ENCODE assay signal across 16 cellular contexts in the genomic region with DNA sequence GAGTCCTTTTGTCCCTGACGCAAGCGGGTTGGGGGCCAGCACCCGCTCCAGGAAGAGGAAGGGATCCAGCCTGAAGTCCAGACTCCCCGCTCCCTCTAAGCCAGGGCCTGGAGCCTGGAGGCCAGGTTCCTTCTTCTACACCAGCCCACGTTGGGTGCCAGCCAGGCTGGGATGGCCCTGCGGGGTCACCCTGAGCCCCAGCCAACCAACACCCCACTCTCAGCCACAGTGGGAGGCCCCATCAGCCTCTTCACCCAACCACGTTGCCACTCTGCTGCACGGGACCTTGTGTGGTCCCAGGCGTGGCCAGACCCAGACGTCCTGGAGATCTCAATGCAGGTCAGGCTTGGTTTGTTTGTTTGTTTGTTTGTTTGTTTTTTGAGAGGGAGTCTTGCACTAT. TPM values are rescaled to one million over a fixed set of nuclear protein-coding genes. Genes with fewer than 3 reads are reported as not detected.
DNase-seq lines count a peak whose midpoint lies in the region; ATAC-seq and TF ChIP-seq lines count a peak whose summit lies in the region.
"Had no signal": no experiment of that assay in that cellular context is flagged by ENCODE, and none has a peak within 500 bp of the region (broad histone marks: within the 10 kb centered on the region; RNA-seq: fewer than 3 reads in every experiment).

No MANE protein-coding gene starts in this region.

- H3K27ac Mint-ChIP-seq in CD14-positive monocyte, result peak overlapping the region; percentile 86 to 94 (median 92)
- peak overlapping the region in 2 of 9 donors; percentile 38 to 61 for H3K27ac Mint-ChIP-seq in naive thymus-derived CD4-positive, alpha-beta T cell

- no peaks in the 10 kb centered on the region for H3K9me3 Mint-ChIP-seq in CD14-positive monocyte
- no peaks in the 10 kb centered on the region for H3K9me3 Mint-ChIP-seq in naive thymus-derived CD4-positive, alpha-beta T cell

- peak overlapping the region; percentile 90 for H3K4me2 ChIP-seq in Loucy (ENCODE audit: low read depth, low read length, poor library complexity, severe bottlenecking)

- peaks cover 12% of the 10 kb centered on the region; the same call in 1 of the 2 replicates for H3F3A ChIP-seq in Loucy (ENCODE audit: low read depth)

- H3K79me2 ChIP-seq in Loucy (ENCODE audit: insufficient read depth, low read length), result no peaks in the 10 kb centered on the region

- peak overlapping the region; percentile 87 to 93 for H3K4me3 Mint-ChIP-seq in CD14-positive monocyte
- peak overlapping the region in 3 of 10 donors; percentile 6 to 30 (median 21) for H3K4me3 Mint-ChIP-seq in naive thymus-derived CD4-positive, alpha-beta T cell

- no peak overlapping the region for H2AFZ ChIP-seq in Loucy (ENCODE audit: low read length)

- H3K27me3 ChIP-seq in Loucy (ENCODE audit: insufficient read depth, low read length, poor library complexity, severe bottlenecking), result no peaks in the 10 kb centered on the region
- no peaks in the 10 kb centered on the region for H3K27me3 ChIP-seq in naive thymus-derived CD4-positive, alpha-beta T cell (ENCODE audit: control insufficient read depth in 2 of 2, insufficient read depth in 2 of 2, low read length in 2 of 2)

- no peaks in the 10 kb centered on the region for H4K20me1 ChIP-seq in Loucy (ENCODE audit: insufficient read depth, low read length, poor library complexity, severe bottlenecking)

- H3K4me3 ChIP-seq in Loucy (ENCODE audit: low read length, poor library complexity, severe bottlenecking) (peak overlapping the region; percentile 81), coronary artery (peak overlapping the region; percentile 45)
- no peak overlapping the region for H3K4me3 ChIP-seq in naive thymus-derived CD4-positive, alpha-beta T cell (ENCODE audit: low read length)
- H3K4me3 ChIP-seq: mucosa of descending colon had no signal

- DNase-seq in CD14-positive monocyte (ENCODE audit: low spot score) (peak; percentile 87), coronary artery (ENCODE audit: low spot score) (no peak), posterior cingulate gyrus (no peak), ecto neural progenitor cell (ENCODE audit: low spot score) (no peak), GM19240 (ENCODE audit: insufficient read length, low spot score) (no peak)
- no peak for DNase-seq in naive thymus-derived CD4-positive, alpha-beta T cell
- DNase-seq: activated gamma-delta T cell treated with Interleukin-2 at 50 U/mL for 16 hours; Calu3; cortex of kidney; head of caudate nucleus; NCI-H187 treated with DMSO at 0.1 percent for 48 hours; stimulated activated CD8-positive, alpha-beta memory T cell treated with anti-CD3 and anti-CD28 coated beads, Interleukin-4, amount 100 ng/mL, for 48 hours had no signal

- H3K9me2 ChIP-seq in Loucy (replicated peaks; ENCODE audit: low read depth, low read length), result no peaks in the 10 kb centered on the region

- no peaks in the 10 kb centered on the region for H3K27me3 Mint-ChIP-seq in CD14-positive monocyte (ENCODE audit: low read depth in 3 of 3)
- H3K27me3 Mint-ChIP-seq in naive thymus-derived CD4-positive, alpha-beta T cell, result peaks cover 0 to 8% (median 0%) of the 10 kb centered on the region in 5 donors

- H3K36me3 ChIP-seq in Loucy (ENCODE audit: insufficient read depth, low read length), result no peaks in the 10 kb centered on the region
- no peaks in the 10 kb centered on the region for H3K36me3 ChIP-seq in naive thymus-derived CD4-positive, alpha-beta T cell (ENCODE audit: control insufficient read depth in 2 of 3, insufficient read depth in 3 of 3, low read length in 3 of 3)

- peaks cover 48% of the 10 kb centered on the region for H3K4me1 ChIP-seq in Loucy (ENCODE audit: insufficient read depth, low read length, poor library complexity, severe bottlenecking)
- peaks cover 54 to 56% of the 10 kb centered on the region in 2 donors for H3K4me1 ChIP-seq in naive thymus-derived CD4-positive, alpha-beta T cell (ENCODE audit: control insufficient read depth in 2 of 2, insufficient read depth in 2 of 2, low read length in 2 of 2)

- peak overlapping the region in 1 of 2 donors; percentile 74 for H3K27ac ChIP-seq in coronary artery
- H3K27ac ChIP-seq in naive thymus-derived CD4-positive, alpha-beta T cell (ENCODE audit: low read depth, low read length), result no peak overlapping the region

- ATAC-seq in naive thymus-derived CD4-positive, alpha-beta T cell, result peak; percentile 62
- no peak for ATAC-seq in HG03025 (IDR thresholded peaks at IDR 0.05; ENCODE audit: low FRiP score, unreplicated experiment)
- ATAC-seq: mucosa of descending colon had no signal

- CTCF ChIA-PET in naive thymus-derived CD4-positive, alpha-beta T cell (lab: Charles Lee), result interaction anchor here (1.6 kb wide), 1 partner anchor 40 kb away, joined by 4 read pairs; a partner anchor contains a TSS

- no peak for TF ChIP-seq CTCF in CD14-positive monocyte (IDR thresholded peaks at IDR 0.05)
- no peak for TF ChIP-seq CTCF in Loucy (conservative IDR thresholded peaks at IDR 0.05; ENCODE audit: low read length)
- TF ChIP-seq CTCF in coronary artery (IDR thresholded peaks at IDR 0.05), result no peak

- peak overlapping the region; percentile 92 for H3K9ac ChIP-seq in Loucy (ENCODE audit: low read depth, low read length, poor library complexity, severe bottlenecking)

- intact Hi-C loops in CD14-positive monocyte (cut with micrococcal nuclease) (loop anchor here (5.0 to 10.0 kb wide), 6 partner anchors 34 to 246 kb away; a partner anchor contains a TSS), posterior cingulate gyrus (cut with DNase I) (no loop called here)
- intact Hi-C loops in naive thymus-derived CD4-positive, alpha-beta T cell (cut with micrococcal nuclease), result no loop called here

- POLR2A ChIA-PET in naive thymus-derived CD4-positive, alpha-beta T cell (lab: Charles Lee), result no interaction called here

- H3K36me3 Mint-ChIP-seq in CD14-positive monocyte, result peaks cover 3 to 20% of the 10 kb centered on the region in 2 donors
- H3K36me3 Mint-ChIP-seq in naive thymus-derived CD4-positive, alpha-beta T cell, result no peaks in the 10 kb centered on the region

- H3K4me1 Mint-ChIP-seq in CD14-positive monocyte, result peaks cover 53% of the 10 kb centered on the region
- H3K4me1 Mint-ChIP-seq in naive thymus-derived CD4-positive, alpha-beta T cell, result peaks cover 18 to 48% (median 38%) of the 10 kb centered on the region in 7 donors

- H3K9me3 ChIP-seq in Loucy (ENCODE audit: insufficient read depth, low read depth, low read length), result no peaks in the 10 kb centered on the region
- no peaks in the 10 kb centered on the region for H3K9me3 ChIP-seq in naive thymus-derived CD4-positive, alpha-beta T cell (ENCODE audit: control insufficient read depth in 2 of 3, low read length in 3 of 3)
- H3K9me3 ChIP-seq: mucosa of descending colon had no signal

RNA-seq across cellular contexts. Expression of a gene that starts 1.0 kb away (rescaled TPM):
- 10 to 100 TPM; 10.5 to 13.4 TPM for polyA plus RNA-seq in CD14-positive monocyte
- 1 to 10 TPM in 1 of 5 experiments, under 1 TPM in 3, not detected in 1; 0.27 to 4.6 (median 0.50) TPM for total RNA-seq in naive thymus-derived CD4-positive, alpha-beta T cell
- polyA plus RNA-seq in naive thymus-derived CD4-positive, alpha-beta T cell, result under 1 TPM; 0.06 to 0.25 TPM
- total RNA-seq: Calu3, skeletal muscle tissue had no signal

RNA-seq across cellular contexts. Expression of a gene that starts 4.9 kb away (rescaled TPM):
- polyA plus RNA-seq in CD14-positive monocyte, result under 1 TPM; 0.18 to 0.40 TPM
- 100 to 1,000 TPM in 1 of 5 experiments, 10 to 100 TPM in 4; 18.4 to 112 (median 26.7) TPM for total RNA-seq in naive thymus-derived CD4-positive, alpha-beta T cell
- polyA plus RNA-seq in naive thymus-derived CD4-positive, alpha-beta T cell, result 1 to 10 TPM; 1.8 to 2.5 TPM

RNA-seq across cellular contexts. Expression of a gene that starts 13.1 kb away (rescaled TPM):
- polyA plus RNA-seq in CD14-positive monocyte, result under 1 TPM in 1 of 2 donors, not detected in 1; 0.51 TPM
- 10 to 100 TPM in 2 of 5 experiments, 1 to 10 TPM in 3; 2.3 to 37.5 (median 7.4) TPM for total RNA-seq in naive thymus-derived CD4-positive, alpha-beta T cell
- 1 to 10 TPM in 1 of 2 donors, under 1 TPM in 1; 0.36 to 1.2 TPM for polyA plus RNA-seq in naive thymus-derived CD4-positive, alpha-beta T cell

RNA-seq across cellular contexts. Expression of a gene that starts 21.0 kb away (rescaled TPM):
- not detected for polyA plus RNA-seq in CD14-positive monocyte
- total RNA-seq in naive thymus-derived CD4-positive, alpha-beta T cell, result not detected
- polyA plus RNA-seq in naive thymus-derived CD4-positive, alpha-beta T cell, result not detected

RNA-seq across cellular contexts. Expression of a gene that starts 36.5 kb away (rescaled TPM):
- under 1 TPM in 1 of 2 donors, not detected in 1; 0.51 TPM for polyA plus RNA-seq in CD14-positive monocyte
- total RNA-seq in naive thymus-derived CD4-positive, alpha-beta T cell, result 10 to 100 TPM in 1 of 5 experiments, 1 to 10 TPM in 1, under 1 TPM in 2, not detected in 1; 0.46 to 13.0 (median 1.4) TPM
- under 1 TPM; 0.31 to 0.77 TPM for polyA plus RNA-seq in naive thymus-derived CD4-positive, alpha-beta T cell
- total RNA-seq: skeletal muscle tissue had no signal

Comparison
In these comparisons a context has a peak if more than half of its experiments do, and no peak if none do; other contexts are left out.
1. RNA of a gene that starts 1.0 kb away (polyA plus RNA-seq): 10.5 to 13.4 TPM in CD14-positive monocyte; 0.06 to 0.25 TPM in naive thymus-derived CD4-positive, alpha-beta T cell; every median in the first group is over 4 times any median in the second.
2. intact Hi-C loops: an anchor here in CD14-positive monocyte (5.0 to 10.0 kb wide); none called in naive thymus-derived CD4-positive, alpha-beta T cell and posterior cingulate gyrus.